In genomic region chr2:187986392-187987105, GRCh38 we compare ENCODE assay signal across 12 cellular contexts.
DNase-seq lines count a peak whose midpoint lies in the region; ATAC-seq and TF ChIP-seq lines count a peak whose summit lies in the region.
"Had no signal": no experiment of that assay in that cellular context is flagged by ENCODE, and none has a peak within 500 bp of the region (broad histone marks: within the 10 kb centered on the region; RNA-seq: fewer than 3 reads in every experiment).

No MANE protein-coding gene starts in this region.

- no peaks in the 10 kb centered on the region for H3K9me3 ChIP-seq in BLaER1 treated with 17β-estradiol and CSF1 and Interleukin-3, amounts not matched to agents 10 nM and 100 nM (replicated peaks in 1 of 11)
- no peaks in the 10 kb centered on the region for H3K9me3 ChIP-seq in RWPE2 (ENCODE audit: severe bottlenecking)
- H3K9me3 ChIP-seq: uterus had no signal

- H3K4me2 ChIP-seq in BLaER1 treated with 17β-estradiol and CSF1 and Interleukin-3, amounts not matched to agents 10 nM and 100 nM = peak overlapping the region; percentile 35 to 73 (median 65); a peak in 21 of 22 replicates

- ATAC-seq in HG02852 (IDR thresholded peaks at IDR 0.05; ENCODE audit: unreplicated experiment) (peak; percentile 23), RWPE2 (ENCODE audit: low read depth) (peak; percentile 76), HG03571 (IDR thresholded peaks at IDR 0.05; ENCODE audit: unreplicated experiment) (no peak), GM21526 (IDR thresholded peaks at IDR 0.05; ENCODE audit: low FRiP score, unreplicated experiment) (no peak)

- H3K27me3 ChIP-seq in BLaER1 treated with 17β-estradiol and CSF1 and Interleukin-3, amounts not matched to agents 10 nM and 100 nM = peaks cover 0 to 42% (median 0%) of the 10 kb centered on the region in 11 experiments; a peak in 5 of 22 replicates
- no peaks in the 10 kb centered on the region for H3K27me3 ChIP-seq in RWPE2 (ENCODE audit: insufficient read depth, poor library complexity, severe bottlenecking)
- H3K27me3 ChIP-seq: uterus had no signal

- no peak overlapping the region for H3K4me3 ChIP-seq in BLaER1 treated with 17β-estradiol and CSF1 and Interleukin-3, amounts not matched to agents 10 nM and 100 nM
- no peak overlapping the region for H3K4me3 ChIP-seq in RWPE2 (ENCODE audit: severe bottlenecking)
- H3K4me3 ChIP-seq: uterus had no signal

- no peaks in the 10 kb centered on the region for H4K20me1 ChIP-seq in BLaER1 treated with 17β-estradiol and CSF1 and Interleukin-3, amounts not matched to agents 10 nM and 100 nM

- no peak for TF ChIP-seq CTCF in RWPE2 (IDR thresholded peaks at IDR 0.05; ENCODE audit: poor library complexity, severe bottlenecking)

- H3K27ac ChIP-seq in BLaER1 treated with 17β-estradiol and CSF1 and Interleukin-3, amounts not matched to agents 10 nM and 100 nM = peak overlapping the region in 7 of 11 experiments; percentile 17 to 61 (median 56); a peak in 12 of 22 replicates
- no peak overlapping the region for H3K27ac ChIP-seq in RWPE2 (ENCODE audit: poor library complexity, severe bottlenecking)
- H3K27ac ChIP-seq: uterus had no signal

- peaks cover 40 to 96% (median 70%) of the 10 kb centered on the region in 10 experiments for H3K4me1 ChIP-seq in BLaER1 treated with 17β-estradiol and CSF1 and Interleukin-3, amounts not matched to agents 10 nM and 100 nM
- peaks cover 3% of the 10 kb centered on the region for H3K4me1 ChIP-seq in RWPE2 (ENCODE audit: insufficient read depth, poor library complexity, severe bottlenecking)
- H3K4me1 ChIP-seq: uterus had no signal

- DNase-seq in RWPE2 (ENCODE audit: low spot score) = no peak
- peak; percentile 27 for DNase-seq in iris pigment epithelial cell (ENCODE audit: low read depth)
- no peak for DNase-seq in SKM-1 treated with dmso at 0.1 percent for 144 hours (lab: John Stamatoyannopoulos, UW; ENCODE audit: unreplicated experiment)
- no peak for DNase-seq in stimulated activated CD4-positive, alpha-beta T cell treated with anti-CD3 and anti-CD28 coated beads, Interleukin-1b, Interleukin-23, amount 100 ng/mL, for 48 hours
- DNase-seq: CD4-positive, alpha-beta T cell; effector memory CD4-positive, alpha-beta T cell; NCI-H1105; uterus had no signal

- H3K36me3 ChIP-seq in BLaER1 treated with 17β-estradiol and CSF1 and Interleukin-3, amounts not matched to agents 10 nM and 100 nM = no peaks in the 10 kb centered on the region
- no peaks in the 10 kb centered on the region for H3K36me3 ChIP-seq in RWPE2 (ENCODE audit: low read depth)
- H3K36me3 ChIP-seq: uterus had no signal

- H3K9ac ChIP-seq in BLaER1 treated with 17β-estradiol and CSF1 and Interleukin-3, amounts not matched to agents 10 nM and 100 nM = peak overlapping the region in 3 of 11 experiments; percentile 5 to 56 (median 13); a peak in 3 of 22 replicates

Comparison
In these comparisons a context has a peak if more than half of its experiments do, and no peak if none do; other contexts are left out.
1. ATAC-seq: peak in HG02852 (single experiment) and RWPE2 (single experiment); none in HG03571 (single experiment) and GM21526 (single experiment).